Comparison of ENCODE assay signal across 13 cellular contexts in the genomic region with DNA sequence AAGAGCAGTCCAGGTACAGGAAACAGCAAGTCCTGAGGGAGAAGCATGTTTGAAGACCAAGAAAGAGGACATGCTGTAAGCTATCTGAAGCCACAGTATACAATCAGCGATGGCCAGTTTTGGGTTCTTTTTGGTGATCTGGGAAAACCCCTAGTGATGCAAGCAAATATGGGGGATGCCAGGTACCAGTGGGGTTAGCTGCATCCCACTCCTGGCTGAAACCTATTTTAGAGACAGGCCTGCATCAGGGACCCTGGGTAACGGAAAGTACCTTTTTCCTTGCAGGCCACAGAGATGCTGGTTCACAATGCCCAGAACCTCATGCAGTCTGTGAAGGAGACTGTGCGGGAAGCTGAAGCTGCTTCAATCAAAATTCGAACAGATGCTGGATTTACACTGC. TPM values are rescaled to one million over a fixed set of nuclear protein-coding genes. Genes with fewer than 3 reads are reported as not detected.
DNase-seq lines count a peak whose midpoint lies in the region; ATAC-seq and TF ChIP-seq lines count a peak whose summit lies in the region.
"Had no signal": no experiment of that assay in that cellular context is flagged by ENCODE, and none has a peak within 500 bp of the region (broad histone marks: within the 10 kb centered on the region; RNA-seq: fewer than 3 reads in every experiment).

No MANE protein-coding gene starts in this region.

- no peak for TF ChIP-seq POLR2A in ovary (IDR thresholded peaks at IDR 0.05)

- H2BK5ac ChIP-seq in mesenchymal stem cell (ENCODE audit: low read depth, low read length, poor library complexity, severe bottlenecking): no peak overlapping the region

- H3K14ac ChIP-seq in mesenchymal stem cell (ENCODE audit: low read length in 2 of 2): no peak overlapping the region

- ATAC-seq in GM18502 (IDR thresholded peaks at IDR 0.05; ENCODE audit: poor library complexity, unreplicated experiment): peak; percentile 52
- no peak for ATAC-seq in RWPE2 (ENCODE audit: low read depth)
- ATAC-seq in HG02870 (IDR thresholded peaks at IDR 0.05; ENCODE audit: unreplicated experiment): no peak
- ATAC-seq: body of pancreas had no signal

- intact Hi-C loops in Calu3 (cut with micrococcal nuclease; ENCODE audit: unreplicated experiment): no loop called here
- intact Hi-C loops in ovary (cut with DNase I): no loop called here

- no peak overlapping the region for H2AFZ ChIP-seq in ACC112 (ENCODE audit: low read length, unreplicated experiment)
- H2AFZ ChIP-seq in mesenchymal stem cell (ENCODE audit: low read depth, low read length): no peak overlapping the region

- no peak overlapping the region for H4K8ac ChIP-seq in mesenchymal stem cell (ENCODE audit: low read length)

- no peak overlapping the region for H2BK120ac ChIP-seq in mesenchymal stem cell (ENCODE audit: low read depth, low read length)

- no peaks in the 10 kb centered on the region for H3K9me3 Mint-ChIP-seq in Calu3 (ENCODE audit: low read depth, unreplicated experiment)

- H3K79me2 ChIP-seq in ACC112 (ENCODE audit: control insufficient read depth, insufficient read depth, low read length, unreplicated experiment): peaks cover 5% of the 10 kb centered on the region

- H3K27ac ChIP-seq in ACC112 (ENCODE audit: low read depth, low read length): peak overlapping the region; percentile 59; the same call in 1 of the 2 replicates
- H3K27ac ChIP-seq in RWPE2 (ENCODE audit: poor library complexity, severe bottlenecking): peak overlapping the region; percentile 67
- H3K27ac ChIP-seq in mesenchymal stem cell (ENCODE audit: low read length, poor library complexity, severe bottlenecking): peak overlapping the region; percentile 19
- no peak overlapping the region for H3K27ac ChIP-seq in ovary
- H3K27ac ChIP-seq: body of pancreas had no signal

- H3K23ac ChIP-seq in mesenchymal stem cell (ENCODE audit: low read length in 2 of 2): no peak overlapping the region

- peak overlapping the region; percentile 25 for H4K91ac ChIP-seq in mesenchymal stem cell (ENCODE audit: low read length)

- H3K18ac ChIP-seq in mesenchymal stem cell (ENCODE audit: low read depth in 1 of 2, low read length in 2 of 2): no peak overlapping the region

- H2AK5ac ChIP-seq in mesenchymal stem cell (ENCODE audit: low read length, severe bottlenecking): no peak overlapping the region

- H3K4ac ChIP-seq in mesenchymal stem cell (ENCODE audit: low read depth in 1 of 2, low read length in 2 of 2): no peak overlapping the region

- H3K27me3 ChIP-seq in ACC112 (ENCODE audit: insufficient read depth, low read length) (no peaks in the 10 kb centered on the region), RWPE2 (ENCODE audit: insufficient read depth, poor library complexity, severe bottlenecking) (no peaks in the 10 kb centered on the region), mesenchymal stem cell (ENCODE audit: control insufficient read depth in 1 of 2, insufficient read depth in 1 of 2, low read length in 2 of 2) (no peaks in the 10 kb centered on the region), ovary (no peaks in the 10 kb centered on the region)
- H3K27me3 ChIP-seq: body of pancreas had no signal

- H3K79me1 ChIP-seq in mesenchymal stem cell (replicated peaks; ENCODE audit: low read length, poor library complexity, severe bottlenecking): peaks cover 14% of the 10 kb centered on the region

- H2BK12ac ChIP-seq in mesenchymal stem cell (ENCODE audit: low read length in 2 of 2): no peak overlapping the region

- H3K4me1 ChIP-seq in ACC112 (ENCODE audit: control insufficient read depth, insufficient read depth, low read length, unreplicated experiment): peaks cover 37% of the 10 kb centered on the region
- H3K4me1 ChIP-seq in RWPE2 (ENCODE audit: insufficient read depth, poor library complexity, severe bottlenecking): peaks cover 14% of the 10 kb centered on the region
- peaks cover 6% of the 10 kb centered on the region for H3K4me1 ChIP-seq in mesenchymal stem cell (ENCODE audit: control insufficient read depth, insufficient read depth, low read depth, low read length)
- H3K4me1 ChIP-seq in ovary (ENCODE audit: insufficient read depth): no peaks in the 10 kb centered on the region

- H3K27ac Mint-ChIP-seq in Calu3 (ENCODE audit: unreplicated experiment): no peak overlapping the region

- peaks cover 86% of the 10 kb centered on the region for H3K36me3 Mint-ChIP-seq in Calu3 (ENCODE audit: insufficient read depth, unreplicated experiment)

- no peak overlapping the region for H2BK15ac ChIP-seq in mesenchymal stem cell (ENCODE audit: low read depth, poor library complexity, severe bottlenecking)

- peaks cover 12% of the 10 kb centered on the region for H3K4me1 Mint-ChIP-seq in Calu3 (ENCODE audit: low read depth, unreplicated experiment)

- no peak overlapping the region for H3K9ac ChIP-seq in mesenchymal stem cell (ENCODE audit: low read length)

- no peak overlapping the region for H3K4me3 Mint-ChIP-seq in Calu3 (ENCODE audit: low read depth, unreplicated experiment)

- H3K36me3 ChIP-seq in ACC112 (ENCODE audit: insufficient read depth, low read length) (peaks cover 43% of the 10 kb centered on the region; the same call in 1 of the 2 replicates), RWPE2 (ENCODE audit: low read depth) (peaks cover 89% of the 10 kb centered on the region), mesenchymal stem cell (ENCODE audit: control insufficient read depth in 1 of 2, insufficient read depth in 2 of 2, low read depth in 1 of 2, low read length in 2 of 2) (peaks cover 43 to 98% of the 10 kb centered on the region in 2 experiments), ovary (no peaks in the 10 kb centered on the region)

- H3K4me3 ChIP-seq in ACC112 (ENCODE audit: low read depth, low read length): no peak overlapping the region
- H3K4me3 ChIP-seq in RWPE2 (ENCODE audit: severe bottlenecking): no peak overlapping the region
- H3K4me3 ChIP-seq in mesenchymal stem cell (ENCODE audit: insufficient read depth in 1 of 2, low read depth in 1 of 2, low read length in 2 of 2): no peak overlapping the region
- no peak overlapping the region for H3K4me3 ChIP-seq in ovary
- H3K4me3 ChIP-seq: body of pancreas had no signal

- 95% methylated on average over 4 of the region's 4 CpGs for WGBS in mesenchymal stem cell
- 87 to 93% (median 93%) methylated on average over 4 of the region's 4 CpGs for WGBS in ovary, 3 donors

- no peak for TF ChIP-seq CTCF in RWPE2 (IDR thresholded peaks at IDR 0.05; ENCODE audit: poor library complexity, severe bottlenecking)
- no peak for TF ChIP-seq CTCF in Calu3 (IDR thresholded peaks at IDR 0.05; ENCODE audit: unreplicated experiment)
- TF ChIP-seq CTCF in ovary (IDR thresholded peaks at IDR 0.05): no peak

- TF ChIP-seq EP300 in ovary (IDR thresholded peaks at IDR 0.05): no peak

- CTCF ChIA-PET in Calu3 (lab: Charles Lee): interaction anchor here (0.5 kb wide), 1 partner anchor 21 kb away, joined by 3 read pairs; no protein-coding TSS in a partner anchor

- no peaks in the 10 kb centered on the region for H3K27me3 Mint-ChIP-seq in Calu3 (ENCODE audit: unreplicated experiment)

- DNase-seq in RWPE2 (ENCODE audit: low spot score) (no peak), mesenchymal stem cell (no peak), Calu3 (no peak), A172 (ENCODE audit: low spot score) (no peak), ovary (no peak)
- DNase-seq: activated CD4-positive, CD25-positive, alpha-beta regulatory T cell; body of pancreas; islet precursor cell; midbrain; MV-4-11 had no signal

- no peak overlapping the region for H3K4me2 ChIP-seq in mesenchymal stem cell (ENCODE audit: low read length, poor library complexity, severe bottlenecking)

- no TSS peak for BruUV-seq in Calu3 (replicated peaks; lab: Mats Ljungman, UMichigan)

- H3K9me3 ChIP-seq in RWPE2 (ENCODE audit: severe bottlenecking) (no peaks in the 10 kb centered on the region), mesenchymal stem cell (ENCODE audit: control insufficient read depth, low read length) (no peaks in the 10 kb centered on the region), ovary (no peaks in the 10 kb centered on the region)
- H3K9me3 ChIP-seq: body of pancreas had no signal

RNA-seq across cellular contexts. Expression of gene AP3M1, which starts 32.9 kb away (rescaled TPM):
- 33.0 TPM for polyA plus RNA-seq in mesenchymal stem cell (2013, experiment 1 of 2)
- polyA plus RNA-seq in mesenchymal stem cell (2013, experiment 2 of 2): 33.7 TPM
- 52.2 and 52.6 TPM in 2 replicates for total RNA-seq in Calu3 (2022)
- total RNA-seq in A172 (2014; rRNA removed; shearing (Covaris generic)): 49.1 and 56.8 TPM in 2 replicates
- 10 to 100 TPM; 17.6 to 37.9 (median 29.6) TPM for total RNA-seq in ovary
- polyA plus RNA-seq in ovary: 10 to 100 TPM; 12.0 to 37.6 TPM

RNA-seq across cellular contexts. Expression of gene ADK, which starts 33.3 kb away (rescaled TPM):
- polyA plus RNA-seq in mesenchymal stem cell (2013, experiment 1 of 2): 24.2 TPM
- 24.9 TPM for polyA plus RNA-seq in mesenchymal stem cell (2013, experiment 2 of 2)
- 62.5 and 66.6 TPM in 2 replicates for total RNA-seq in Calu3 (2022)
- total RNA-seq in A172 (2014; rRNA removed; shearing (Covaris generic)): 51.4 and 52.5 TPM in 2 replicates
- total RNA-seq in ovary: 10 to 100 TPM; 10.9 to 20.4 (median 12.2) TPM
- polyA plus RNA-seq in ovary: 10 to 100 TPM in 1 of 2 donors, 1 to 10 TPM in 1; 9.4 to 14.5 TPM

Comparison
In these comparisons a context has a peak if more than half of its experiments do, and no peak if none do; other contexts are left out.
1. H3K27ac ChIP-seq: peak in ACC112 (single experiment), RWPE2 (single experiment) and mesenchymal stem cell (single experiment); none in ovary (0 of 2).